In genomic region chr1:168428063-168428731, GRCh38 we compare ENCODE assay signal across 10 cellular contexts.
DNase-seq lines count a peak whose midpoint lies in the region; ATAC-seq and TF ChIP-seq lines count a peak whose summit lies in the region.
"Had no signal": no experiment of that assay in that cellular context is flagged by ENCODE, and none has a peak within 500 bp of the region (broad histone marks: within the 10 kb centered on the region; RNA-seq: fewer than 3 reads in every experiment).

No MANE protein-coding gene starts in this region.

- 7 to 8% methylated on average over 3 to 4 of the region's 4 CpGs for WGBS in gastroesophageal sphincter (ENCODE audit: low coverage in 1 of 2), 2 donors

- no peaks in the 10 kb centered on the region for H3K9me3 ChIP-seq in gastroesophageal sphincter

- intact Hi-C loops in Right ventricle myocardium inferior (cut with DNase I) (no loop called here), cardiac septum (cut with DNase I) (no loop called here)
- intact Hi-C loops in activated CD4-positive, alpha-beta T cell treated with anti-CD3 and anti-CD28 coated beads, Interleukin-2, amount 10 ng/mL, durations not matched to agents 24 days and 14 days (cut with micrococcal nuclease): no loop called here

- no peaks in the 10 kb centered on the region for H3K36me3 ChIP-seq in gastroesophageal sphincter

- H3K27me3 Mint-ChIP-seq in nephron (ENCODE audit: low read depth) (peaks cover 19% of the 10 kb centered on the region), progenitor cell of endocrine pancreas (no peaks in the 10 kb centered on the region)
- peaks cover 1% of the 10 kb centered on the region for H3K27me3 Mint-ChIP-seq in activated CD4-positive, alpha-beta T cell treated with anti-CD3 and anti-CD28 coated beads, Interleukin-2, amount 10 ng/mL, durations not matched to agents 24 days and 14 days
- H3K27me3 Mint-ChIP-seq: activated CD8-positive, alpha-beta T cell treated with anti-CD3 and anti-CD28 coated beads for 36 hours; activated naive CD8-positive, alpha-beta T cell had no signal

- H3K4me3 Mint-ChIP-seq in nephron: no peak overlapping the region
- no peak overlapping the region for H3K4me3 Mint-ChIP-seq in progenitor cell of endocrine pancreas (ENCODE audit: low read depth)
- no peak overlapping the region for H3K4me3 Mint-ChIP-seq in activated CD4-positive, alpha-beta T cell treated with anti-CD3 and anti-CD28 coated beads, Interleukin-2, amount 10 ng/mL, durations not matched to agents 24 days and 14 days
- H3K4me3 Mint-ChIP-seq: activated CD8-positive, alpha-beta T cell treated with anti-CD3 and anti-CD28 coated beads for 36 hours; activated naive CD8-positive, alpha-beta T cell had no signal

- TF ChIP-seq CTCF in gastroesophageal sphincter (IDR thresholded peaks at IDR 0.05) (no peak), nephron (IDR thresholded peaks at IDR 0.05; ENCODE audit: unreplicated experiment in 3 of 3) (no peak), progenitor cell of endocrine pancreas (IDR thresholded peaks at IDR 0.05; ENCODE audit: unreplicated experiment) (no peak)

- no peaks in the 10 kb centered on the region for H3K36me3 Mint-ChIP-seq in nephron (ENCODE audit: low read depth)
- H3K36me3 Mint-ChIP-seq in progenitor cell of endocrine pancreas (ENCODE audit: insufficient read depth): no peaks in the 10 kb centered on the region
- H3K36me3 Mint-ChIP-seq in activated CD4-positive, alpha-beta T cell treated with anti-CD3 and anti-CD28 coated beads, Interleukin-2, amount 10 ng/mL, durations not matched to agents 24 days and 14 days (ENCODE audit: low read depth): peaks cover 2% of the 10 kb centered on the region
- H3K36me3 Mint-ChIP-seq: activated naive CD8-positive, alpha-beta T cell had no signal

- peaks cover 25 to 55% (median 25%) of the 10 kb centered on the region in 3 donors for H3K4me1 ChIP-seq in gastroesophageal sphincter

- H3K27me3 ChIP-seq in gastroesophageal sphincter: no peaks in the 10 kb centered on the region

- no peak overlapping the region for H3K4me3 ChIP-seq in gastroesophageal sphincter

- H3K27ac Mint-ChIP-seq in nephron: peak overlapping the region in 2 of 3 experiments; percentile 16 to 42
- H3K27ac Mint-ChIP-seq in progenitor cell of endocrine pancreas: no peak overlapping the region
- H3K27ac Mint-ChIP-seq in activated CD4-positive, alpha-beta T cell treated with anti-CD3 and anti-CD28 coated beads, Interleukin-2, amount 10 ng/mL, durations not matched to agents 24 days and 14 days: no peak overlapping the region
- H3K27ac Mint-ChIP-seq: activated CD8-positive, alpha-beta T cell treated with anti-CD3 and anti-CD28 coated beads for 36 hours; activated naive CD8-positive, alpha-beta T cell had no signal

- TF ChIP-seq EP300 in gastroesophageal sphincter (IDR thresholded peaks at IDR 0.05): no peak

- peak overlapping the region; percentile 81 to 87 (median 84) for H3K27ac ChIP-seq in gastroesophageal sphincter

- ATAC-seq in Right ventricle myocardium inferior (peak; percentile 79), gastroesophageal sphincter (peak; percentile 88), GM21619 (IDR thresholded peaks at IDR 0.05; ENCODE audit: unreplicated experiment) (no peak), GM21737 (IDR thresholded peaks at IDR 0.05; ENCODE audit: unreplicated experiment) (no peak)
- ATAC-seq: activated CD8-positive, alpha-beta T cell treated with anti-CD3 and anti-CD28 coated beads for 36 hours had no signal

- H3K9me3 Mint-ChIP-seq in nephron: no peaks in the 10 kb centered on the region
- no peaks in the 10 kb centered on the region for H3K9me3 Mint-ChIP-seq in progenitor cell of endocrine pancreas (ENCODE audit: low read depth)
- H3K9me3 Mint-ChIP-seq in activated CD4-positive, alpha-beta T cell treated with anti-CD3 and anti-CD28 coated beads, Interleukin-2, amount 10 ng/mL, durations not matched to agents 24 days and 14 days: peaks cover 4% of the 10 kb centered on the region
- H3K9me3 Mint-ChIP-seq: activated CD8-positive, alpha-beta T cell treated with anti-CD3 and anti-CD28 coated beads for 36 hours had no signal

- TF ChIP-seq POLR2A in gastroesophageal sphincter (IDR thresholded peaks at IDR 0.05): no peak

- H3K4me1 Mint-ChIP-seq in nephron (peaks cover 14% of the 10 kb centered on the region), progenitor cell of endocrine pancreas (ENCODE audit: low read depth) (no peaks in the 10 kb centered on the region)
- H3K4me1 Mint-ChIP-seq in activated CD4-positive, alpha-beta T cell treated with anti-CD3 and anti-CD28 coated beads, Interleukin-2, amount 10 ng/mL, durations not matched to agents 24 days and 14 days: peaks cover 8% of the 10 kb centered on the region

- DNase-seq in Right ventricle myocardium inferior (ENCODE audit: missing footprints): no peak
- no peak for DNase-seq in cardiac septum (ENCODE audit: low spot score)
- DNase-seq in progenitor cell of endocrine pancreas (ENCODE audit: low spot score, unreplicated experiment): no peak
- DNase-seq in activated CD4-positive, alpha-beta T cell treated with anti-CD3 and anti-CD28 coated beads, Interleukin-2, amount 10 ng/mL, durations not matched to agents 24 days and 14 days: no peak
- DNase-seq: activated CD8-positive, alpha-beta T cell treated with anti-CD3 and anti-CD28 coated beads for 36 hours had no signal

Comparison
In these comparisons a context has a peak if more than half of its experiments do, and no peak if none do; other contexts are left out.
1. ATAC-seq: peak in Right ventricle myocardium inferior (single experiment) and gastroesophageal sphincter (single experiment); none in GM21619 (single experiment) and GM21737 (single experiment).
2. H3K27ac Mint-ChIP-seq: peak in nephron (2 of 3); none in progenitor cell of endocrine pancreas (single experiment) and activated CD4-positive, alpha-beta T cell treated with anti-CD3 and anti-CD28 coated beads, Interleukin-2, amount 10 ng/mL, durations not matched to agents 24 days and 14 days (single experiment).